8 cellular contexts compared by ENCODE assay signal in the genomic region with DNA sequence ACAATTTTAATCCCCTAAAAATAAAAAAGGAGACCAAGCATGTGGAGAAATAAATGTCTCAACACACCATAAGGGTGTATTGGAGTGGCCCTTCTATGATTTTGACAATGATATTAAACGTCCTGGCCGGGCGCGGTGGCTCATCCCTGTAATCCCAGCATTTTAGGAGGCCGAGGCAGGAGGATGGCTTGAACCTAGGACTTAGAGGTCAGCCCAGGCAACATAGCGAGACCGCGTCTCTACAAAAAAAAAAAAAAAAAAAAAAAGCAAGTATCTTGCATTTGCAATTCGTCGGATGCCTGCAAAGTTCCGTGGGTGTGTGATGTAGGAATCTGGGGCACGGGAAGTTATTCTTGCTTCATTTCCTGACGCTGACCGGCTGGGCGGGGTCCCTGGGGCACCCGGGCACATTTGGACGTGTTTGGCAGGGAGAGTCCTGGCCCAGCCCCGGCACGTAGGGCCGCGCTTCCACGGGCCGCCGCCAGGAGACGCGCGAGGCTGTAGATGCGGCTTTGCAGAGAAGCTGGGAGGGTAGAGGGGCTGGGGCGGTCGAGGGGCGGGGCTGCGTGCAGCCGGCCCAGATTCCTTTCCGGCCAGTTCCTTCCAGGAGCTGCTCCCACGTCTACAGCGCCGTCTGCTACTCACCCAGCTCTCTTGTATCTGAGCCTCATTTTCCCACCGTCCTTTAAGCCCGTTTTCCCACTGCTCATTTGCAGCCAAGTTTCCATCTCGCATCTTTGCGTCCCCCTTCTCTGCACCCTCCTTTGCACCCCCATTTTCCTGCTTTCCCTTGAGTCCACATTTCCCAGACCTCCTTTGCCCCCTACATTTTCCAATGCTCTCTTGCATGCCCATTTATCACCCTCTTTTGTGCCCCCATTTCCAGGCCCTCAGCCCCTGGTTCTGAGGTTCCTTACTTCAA. TPM values are rescaled to one million over a fixed set of nuclear protein-coding genes. Genes with fewer than 3 reads are reported as not detected.
DNase-seq lines count a peak whose midpoint lies in the region; ATAC-seq and TF ChIP-seq lines count a peak whose summit lies in the region.

No MANE protein-coding gene starts in this region.

- no peaks in the 10 kb centered on the region for H3K36me3 ChIP-seq in GM23338 (ENCODE audit: insufficient read depth)
- no peaks in the 10 kb centered on the region for H3K36me3 ChIP-seq in hepatocyte (replicated peaks; ENCODE audit: insufficient read depth, low read depth)

- TF ChIP-seq CTCF in AG10803 (conservative IDR thresholded peaks at IDR 0.05; ENCODE audit: low read length) (peak; percentile 90), GM23338 (conservative IDR thresholded peaks at IDR 0.05; ENCODE audit: low read depth in 2 of 2) (peak; percentile 83 to 97), astrocyte of the cerebellum (IDR thresholded peaks at IDR 0.05; ENCODE audit: low read depth, low read length, missing control alignments) (peak; percentile 95), hepatocyte (IDR thresholded peaks at IDR 0.05; ENCODE audit: poor library complexity) (peak; percentile 99)

- H3K27me3 Mint-ChIP-seq in GM23338 (ENCODE audit: insufficient read depth, low read depth, poor library complexity): peaks cover 6% of the 10 kb centered on the region

- H3K4me2 ChIP-seq in GM23338: peak overlapping the region; percentile 81
- peak overlapping the region; percentile 75 for H3K4me2 ChIP-seq in hepatocyte

- no peaks in the 10 kb centered on the region for H3K36me3 Mint-ChIP-seq in GM23338 (ENCODE audit: low read depth)

- H3K27me3 ChIP-seq in GM23338 (ENCODE audit: insufficient read depth) (no peaks in the 10 kb centered on the region), hepatocyte (no peaks in the 10 kb centered on the region)

- H2AFZ ChIP-seq in GM23338: peak overlapping the region; percentile 97
- peak overlapping the region; percentile 62 for H2AFZ ChIP-seq in hepatocyte

- H3K4me3 ChIP-seq in AG10803 (ENCODE audit: low read length) (peak overlapping the region; percentile 49), GM23338 (peak overlapping the region; percentile 46), astrocyte of the cerebellum (ENCODE audit: low read depth, low read length) (peak overlapping the region; percentile 19), hepatocyte (no peak overlapping the region)

- H3K9me2 ChIP-seq in GM23338 (ENCODE audit: insufficient read depth): no peaks in the 10 kb centered on the region
- no peaks in the 10 kb centered on the region for H3K9me2 ChIP-seq in hepatocyte (replicated peaks; ENCODE audit: insufficient read depth)

- 17% methylated on average over 35 of the region's 41 CpGs for WGBS in hepatocyte (ENCODE audit: low lambda C conversion rate, missing lambda C conversion rate)

- no peaks in the 10 kb centered on the region for H3K9me3 ChIP-seq in hepatocyte (ENCODE audit: low read depth)

- in situ Hi-C loops in astrocyte of the cerebellum (cut with HindIII; ENCODE audit: low sequenced_read_pairs): no loop called here

- no peaks in the 10 kb centered on the region for H3F3A ChIP-seq in GM23338 (replicated peaks; ENCODE audit: low read depth)

- ATAC-seq in GM23338: peak; percentile 97
- no peak for ATAC-seq in HG03378 (IDR thresholded peaks at IDR 0.05; ENCODE audit: unreplicated experiment)

- peak overlapping the region; percentile 92 for H3K27ac Mint-ChIP-seq in GM23338

- H3K4me3 Mint-ChIP-seq in GM23338: peak overlapping the region; percentile 63

- H3K4me1 ChIP-seq in GM23338 (ENCODE audit: insufficient read depth) (peaks cover 6% of the 10 kb centered on the region), hepatocyte (ENCODE audit: insufficient read depth) (no peaks in the 10 kb centered on the region)

- H3K27ac ChIP-seq in GM23338 (ENCODE audit: low read depth): peak overlapping the region; percentile 77; the same call in 1 of the 2 replicates
- peak overlapping the region; percentile 39 for H3K27ac ChIP-seq in hepatocyte

- H3K4me1 Mint-ChIP-seq in GM23338: peaks cover 6% of the 10 kb centered on the region; the same call in 2 of the 3 replicates

- H3K79me2 ChIP-seq in GM23338 (replicated peaks; ENCODE audit: insufficient read depth): no peaks in the 10 kb centered on the region
- H3K79me2 ChIP-seq in hepatocyte: no peaks in the 10 kb centered on the region

- DNase-seq in AG10803 (ENCODE audit: low read depth) (peak; percentile 94), GM23338 (ENCODE audit: low spot score) (peak; percentile 94), NCI-H2029 (lab: John Stamatoyannopoulos, UW) (peak; percentile 66), T-helper 22 cell (ENCODE audit: low read depth) (peak; percentile 53), astrocyte of the cerebellum (ENCODE audit: low read depth) (peak; percentile 65), hepatocyte (ENCODE audit: low spot score) (peak; percentile 95), retina (peak; percentile 97)

- H3K9me3 Mint-ChIP-seq in GM23338: no peaks in the 10 kb centered on the region; the same call in 2 of the 3 replicates

- H4K20me1 ChIP-seq in GM23338 (replicated peaks; ENCODE audit: insufficient read depth): no peaks in the 10 kb centered on the region
- H4K20me1 ChIP-seq in hepatocyte (ENCODE audit: insufficient read depth, poor library complexity, severe bottlenecking): no peaks in the 10 kb centered on the region

TF ChIP-seq in GM23338, 12 proteins besides CTCF, POLR2A, EP300 and RAD21:
- no peak for TF ChIP-seq STAT1 (IDR thresholded peaks at IDR 0.05; ENCODE audit: unreplicated experiment)
- no peak for TF ChIP-seq JUNB (IDR thresholded peaks at IDR 0.05; ENCODE audit: unreplicated experiment)
- TF ChIP-seq CREB1 (CRISPR knock-in tag; IDR thresholded peaks at IDR 0.05; ENCODE audit: low read depth): peak; percentile 57
- TF ChIP-seq ZNF331 (CRISPR knock-in tag; IDR thresholded peaks at IDR 0.05; ENCODE audit: low read depth): no peak
- peak; percentile 49 for TF ChIP-seq POLR2AphosphoS5 (IDR thresholded peaks at IDR 0.05; ENCODE audit: low read depth)

RNA-seq across cellular contexts. Expression of gene TSPAN16, which starts 2.2 kb away (rescaled TPM):
- not detected in 2 replicates for total RNA-seq in GM23338 (2014; rRNA removed; shearing (Covaris generic))
- polyA plus RNA-seq in GM23338 (2016; fragmentation: Nextera tagmentation; extraction: Ambion mirVana): not detected in 2 replicates
- total RNA-seq in hepatocyte: not detected in 2 replicates
- polyA plus RNA-seq in hepatocyte: not detected in 2 replicates

RNA-seq across cellular contexts. Expression of gene DOCK6, which starts 31.4 kb away (rescaled TPM):
- 48.3 and 49.0 TPM in 2 replicates for total RNA-seq in GM23338 (2014; rRNA removed; shearing (Covaris generic))
- polyA plus RNA-seq in GM23338 (2016; fragmentation: Nextera tagmentation; extraction: Ambion mirVana): 28.9 and 34.6 TPM in 2 replicates
- 12.6 and 17.4 TPM in 2 replicates for total RNA-seq in hepatocyte
- polyA plus RNA-seq in hepatocyte: 36.8 and 43.7 TPM in 2 replicates

RNA-seq across cellular contexts. Expression of gene RAB3D, which starts 45.7 kb away (rescaled TPM):
- 16.9 and 21.2 TPM in 2 replicates for total RNA-seq in GM23338 (2014; rRNA removed; shearing (Covaris generic))
- polyA plus RNA-seq in GM23338 (2016; fragmentation: Nextera tagmentation; extraction: Ambion mirVana) (3.8 and 5.3 TPM in 2 replicates), hepatocyte (27.3 and 32.6 TPM in 2 replicates)
- total RNA-seq in hepatocyte: 63.7 and 71.6 TPM in 2 replicates

RNA-seq across cellular contexts. Expression of gene TMEM205, which starts 52.3 kb away (rescaled TPM):
- 223 and 293 TPM in 2 replicates for total RNA-seq in GM23338 (2014; rRNA removed; shearing (Covaris generic))
- polyA plus RNA-seq in GM23338 (2016; fragmentation: Nextera tagmentation; extraction: Ambion mirVana) (114 and 123 TPM in 2 replicates), hepatocyte (199 and 212 TPM in 2 replicates)
- 188 TPM in 2 replicates for total RNA-seq in hepatocyte

RNA-seq across cellular contexts. Expression of gene CCDC159, which starts 52.6 kb away (rescaled TPM):
- total RNA-seq in GM23338 (2014; rRNA removed; shearing (Covaris generic)): 3.4 and 3.5 TPM in 2 replicates
- polyA plus RNA-seq in GM23338 (2016; fragmentation: Nextera tagmentation; extraction: Ambion mirVana) (5.1 and 6.2 TPM in 2 replicates), hepatocyte (27.1 and 46.3 TPM in 2 replicates)
- 10.1 and 14.6 TPM in 2 replicates for total RNA-seq in hepatocyte
